In genomic region chr9:120402741-120403542, GRCh38 we compare ENCODE assay signal across 10 cellular contexts.
DNase-seq lines count a peak whose midpoint lies in the region; ATAC-seq and TF ChIP-seq lines count a peak whose summit lies in the region.
"Had no signal": no experiment of that assay in that cellular context is flagged by ENCODE, and none has a peak within 500 bp of the region (broad histone marks: within the 10 kb centered on the region; RNA-seq: fewer than 3 reads in every experiment).

No MANE protein-coding gene starts in this region.

- peaks cover 25% of the 10 kb centered on the region for H3K4me1 Mint-ChIP-seq in activated T-helper 1 cell treated with anti-CD3 and anti-CD28 coated beads, Interleukin-12 subunit alpha, Interleukin-12 subunit beta, Interleukin-2, Interleukin-4 antibody, amounts not matched to agents 30 ng/mL and 10 ng/mL and 1 ng/mL, durations not matched to agents 14 hours and 24 hours and 36 hours (ENCODE audit: low read depth)

- no peak overlapping the region for H3K27ac ChIP-seq in tibial nerve
- H3K27ac ChIP-seq: ascending aorta, tibial artery had no signal

- intact Hi-C loops in activated T-helper 1 cell treated with anti-CD3 and anti-CD28 coated beads, Interleukin-12 subunit alpha, Interleukin-12 subunit beta, Interleukin-2, Interleukin-4 antibody, amounts not matched to agents 30 ng/mL and 10 ng/mL and 1 ng/mL, durations not matched to agents 14 hours and 24 hours and 36 hours (cut with micrococcal nuclease): no loop called here

- H3K36me3 Mint-ChIP-seq in activated T-helper 1 cell treated with anti-CD3 and anti-CD28 coated beads, Interleukin-12 subunit alpha, Interleukin-12 subunit beta, Interleukin-2, Interleukin-4 antibody, amounts not matched to agents 30 ng/mL and 10 ng/mL and 1 ng/mL, durations not matched to agents 14 hours and 24 hours and 36 hours (ENCODE audit: low read depth): peaks cover 50% of the 10 kb centered on the region

- H3K27me3 Mint-ChIP-seq in activated T-helper 1 cell treated with anti-CD3 and anti-CD28 coated beads, Interleukin-12 subunit alpha, Interleukin-12 subunit beta, Interleukin-2, Interleukin-4 antibody, amounts not matched to agents 30 ng/mL and 10 ng/mL and 1 ng/mL, durations not matched to agents 14 hours and 24 hours and 36 hours (ENCODE audit: insufficient read depth): no peaks in the 10 kb centered on the region

- POLR2A ChIA-PET in AG04449 (lab: Yijun Ruan, JAX): interaction anchor here (1.1 kb wide), 1 partner anchor 40 kb away, joined by 3 read pairs; no protein-coding TSS in a partner anchor

- H3K4me3 Mint-ChIP-seq in activated T-helper 1 cell treated with anti-CD3 and anti-CD28 coated beads, Interleukin-12 subunit alpha, Interleukin-12 subunit beta, Interleukin-2, Interleukin-4 antibody, amounts not matched to agents 30 ng/mL and 10 ng/mL and 1 ng/mL, durations not matched to agents 14 hours and 24 hours and 36 hours: no peak overlapping the region

- peak overlapping the region; percentile 49 for H3K27ac Mint-ChIP-seq in activated T-helper 1 cell treated with anti-CD3 and anti-CD28 coated beads, Interleukin-12 subunit alpha, Interleukin-12 subunit beta, Interleukin-2, Interleukin-4 antibody, amounts not matched to agents 30 ng/mL and 10 ng/mL and 1 ng/mL, durations not matched to agents 14 hours and 24 hours and 36 hours

- peaks cover 37% of the 10 kb centered on the region for H3K36me3 ChIP-seq in H7 (replicated peaks; ENCODE audit: control insufficient read depth, insufficient read depth, low read length)
- H3K36me3 ChIP-seq in tibial nerve: peaks cover 0 to 97% (median 13%) of the 10 kb centered on the region in 3 donors

- no peak for TF ChIP-seq EP300 in tibial nerve (IDR thresholded peaks at IDR 0.05)

- no peaks in the 10 kb centered on the region for H3K9me3 ChIP-seq in tibial nerve
- H3K9me3 ChIP-seq: ascending aorta, tibial artery had no signal

- DNase-seq in AG04449 (ENCODE audit: low read depth, low spot score) (peak; percentile 94), HK-2 (ENCODE audit: unreplicated experiment) (peak; percentile 52), kidney tubule cell (ENCODE audit: low spot score) (peak; percentile 89), H7 (no peak), tibial nerve (ENCODE audit: low spot score in 2 of 2) (no peak)
- DNase-seq in activated T-helper 1 cell treated with anti-CD3 and anti-CD28 coated beads, Interleukin-12 subunit alpha, Interleukin-12 subunit beta, Interleukin-2, Interleukin-4 antibody, amounts not matched to agents 30 ng/mL and 10 ng/mL and 1 ng/mL, durations not matched to agents 14 hours and 24 hours and 36 hours (ENCODE audit: low spot score): no peak
- no peak for DNase-seq in activated CD4-positive, CD25-positive, alpha-beta regulatory T cell treated with anti-CD3 and anti-CD28 coated beads, Interleukin-2, amount 50 U/mL, for 72 hours
- DNase-seq: tibial artery had no signal

- no peaks in the 10 kb centered on the region for H3K4me1 ChIP-seq in tibial nerve
- H3K4me1 ChIP-seq: ascending aorta, tibial artery had no signal

- H3K4me3 ChIP-seq in AG04449 (ENCODE audit: low read depth, low read length) (no peak overlapping the region), H7 (ENCODE audit: insufficient read depth, low read depth, low read length) (no peak overlapping the region), tibial nerve (no peak overlapping the region)
- H3K4me3 ChIP-seq: ascending aorta, tibial artery had no signal

- H3K9me3 Mint-ChIP-seq in activated T-helper 1 cell treated with anti-CD3 and anti-CD28 coated beads, Interleukin-12 subunit alpha, Interleukin-12 subunit beta, Interleukin-2, Interleukin-4 antibody, amounts not matched to agents 30 ng/mL and 10 ng/mL and 1 ng/mL, durations not matched to agents 14 hours and 24 hours and 36 hours: no peaks in the 10 kb centered on the region

- ATAC-seq in GM21367 (IDR thresholded peaks at IDR 0.05; ENCODE audit: unreplicated experiment): no peak

- TF ChIP-seq CTCF in AG04449 (IDR thresholded peaks at IDR 0.05; ENCODE audit: insufficient read depth, low read length, missing control alignments) (no peak), tibial nerve (IDR thresholded peaks at IDR 0.05) (no peak)

- TF ChIP-seq POLR2A in tibial nerve (IDR thresholded peaks at IDR 0.05): no peak

- H3K27me3 ChIP-seq in H7 (ENCODE audit: control insufficient read depth, insufficient read depth, low read length) (no peaks in the 10 kb centered on the region), tibial nerve (no peaks in the 10 kb centered on the region)
- H3K27me3 ChIP-seq: ascending aorta, tibial artery had no signal

- 92% methylated on average over 13 of the region's 13 CpGs for WGBS in tibial nerve, 2 donors

- CTCF ChIA-PET in AG04449 (lab: Yijun Ruan, JAX): interaction anchor here (1.2 to 1.3 kb wide), 2 partner anchors 10 to 74 kb away, joined by 5 read pairs; no protein-coding TSS in a partner anchor

Comparison
In these comparisons a context has a peak if more than half of its experiments do, and no peak if none do; other contexts are left out.
1. DNase-seq: peak in AG04449 (single experiment), HK-2 (single experiment) and kidney tubule cell (single experiment); none in activated T-helper 1 cell treated with anti-CD3 and anti-CD28 coated beads, Interleukin-12 subunit alpha, Interleukin-12 subunit beta, Interleukin-2, Interleukin-4 antibody, amounts not matched to agents 30 ng/mL and 10 ng/mL and 1 ng/mL, durations not matched to agents 14 hours and 24 hours and 36 hours (single experiment), H7 (single experiment), tibial nerve (0 of 2) and activated CD4-positive, CD25-positive, alpha-beta regulatory T cell treated with anti-CD3 and anti-CD28 coated beads, Interleukin-2, amount 50 U/mL, for 72 hours (single experiment).